Comparison of ENCODE assay signal across 1 cellular context in genomic region chr17:42677012-42677857, GRCh38.
TF ChIP-seq lines count a peak whose summit lies in the region.

No MANE protein-coding gene starts in this region.

TF ChIP-seq in HepG2, 621 proteins besides CTCF, POLR2A, EP300 and RAD21 (continued from another document):
- TF ChIP-seq HMGXB3 (CRISPR knock-in tag; IDR thresholded peaks at IDR 0.05; ENCODE audit: borderline replicate concordance) = peak; percentile 96
- TF ChIP-seq SP1 (IDR thresholded peaks at IDR 0.05) = no peak
- TF ChIP-seq SP1 (CRISPR knock-in tag; IDR thresholded peaks at IDR 0.05) = peak; percentile 91
- peak; percentile 4 for TF ChIP-seq RBM39 (IDR thresholded peaks at IDR 0.05; ENCODE audit: low read depth, low read length, poor library complexity, severe bottlenecking)
- TF ChIP-seq NCOR1 (IDR thresholded peaks at IDR 0.05; ENCODE audit: borderline replicate concordance, low read length) = peak; percentile 67; the same call in 1 of the 2 replicates
- TF ChIP-seq ZBTB14 (CRISPR knock-in tag; IDR thresholded peaks at IDR 0.05) = peak; percentile 64; the same call in 1 of the 2 replicates
- no peak for TF ChIP-seq ZNF660 (CRISPR knock-in tag; IDR thresholded peaks at IDR 0.05; ENCODE audit: borderline replicate concordance, low read depth)
- peak; percentile 81 for TF ChIP-seq TFE3 (CRISPR knock-in tag; IDR thresholded peaks at IDR 0.05)
- peak; percentile 45; the same call in 1 of the 2 replicates for TF ChIP-seq SIN3A (IDR thresholded peaks at IDR 0.05; ENCODE audit: borderline replicate concordance, low read depth, low read length)
